9 cellular contexts compared by ENCODE assay signal in genomic region chr11:113474362-113475159, GRCh38. TPM values are rescaled to one million over a fixed set of nuclear protein-coding genes. Genes with fewer than 3 reads are reported as not detected.
DNase-seq lines count a peak whose midpoint lies in the region; FAIRE-seq and TF ChIP-seq lines count a peak whose summit lies in the region.
"Had no signal": no experiment of that assay in that cellular context is flagged by ENCODE, and none has a peak within 500 bp of the region (broad histone marks: within the 10 kb centered on the region; RNA-seq: fewer than 3 reads in every experiment).

No MANE protein-coding gene starts in this region.

- 3% methylated on average over 49 of the region's 70 CpGs; no CpG with 5 or more reads in 1 of the 2 experiments for WGBS in H1 (ENCODE audit: extremely low coverage in 1 of 2, insufficient coverage in 1 of 2, insufficient read length in 1 of 2, insufficient replicate concordance in 2 of 2, low coverage in 1 of 2, low lambda C conversion rate in 2 of 2, missing lambda C conversion rate in 1 of 2), 2 experiments

- no peak overlapping the region for H2AFZ ChIP-seq in H1 (ENCODE audit: low read length)
- H2AFZ ChIP-seq: PC-9 had no signal

- H3K14ac ChIP-seq in H1 (ENCODE audit: insufficient read length): no peak overlapping the region

- no peak overlapping the region for H2BK12ac ChIP-seq in H1 (ENCODE audit: low read depth, low read length)

- H3K79me1 ChIP-seq in H1 (ENCODE audit: low read depth, low read length): no peaks in the 10 kb centered on the region

- H3K9me3 ChIP-seq in MG63 (no peaks in the 10 kb centered on the region), H1 (ENCODE audit: insufficient read depth in 2 of 2, low read depth in 1 of 2, low read length in 1 of 2) (no peaks in the 10 kb centered on the region)

- POLR2A ChIA-PET in activated CD4-positive, alpha-beta memory T cell treated with anti-CD3 and anti-CD28 coated beads for 36 hours (lab: Charles Lee): no interaction called here
- POLR2A ChIA-PET in H1 (lab: Charles Lee; ENCODE audit: partially characterized antibody): interaction anchor here (1.6 kb wide), 1 partner anchor 17 kb away, joined by 3 read pairs; no protein-coding TSS in a partner anchor

- H3K4me3 ChIP-seq in MG63 (peak overlapping the region; percentile 33), H1 (ENCODE audit: extremely low read depth in 1 of 4, insufficient read depth in 2 of 4, low read depth in 3 of 4, low read length in 4 of 4) (peak overlapping the region; percentile 43 to 61 (median 49))
- H3K4me3 ChIP-seq: PC-9 had no signal

- no peak overlapping the region for H4K91ac ChIP-seq in H1 (replicated peaks; ENCODE audit: insufficient read length, low read length)

- no peak overlapping the region for H3K18ac ChIP-seq in H1 (ENCODE audit: extremely low read depth, low read length)

- H3K4ac ChIP-seq in H1 (replicated peaks; ENCODE audit: insufficient read length, low read depth, low read length): no peak overlapping the region

- H3K27me3 ChIP-seq in MG63 (peaks cover 45% of the 10 kb centered on the region), H1 (replicated peaks in 1 of 4; ENCODE audit: control insufficient read depth in 3 of 4, extremely low read depth in 1 of 4, insufficient read depth in 3 of 4, low read length in 3 of 4) (peaks cover 7 to 29% (median 22%) of the 10 kb centered on the region in 4 experiments)

- H3K79me2 ChIP-seq in H1 (ENCODE audit: control insufficient read depth in 1 of 2, insufficient read depth in 2 of 2, low read length in 2 of 2): no peaks in the 10 kb centered on the region

- no peak overlapping the region for H4K5ac ChIP-seq in H1 (ENCODE audit: insufficient read length, low read depth, low read length)

- H3K9me3 Mint-ChIP-seq in activated CD4-positive, alpha-beta memory T cell treated with anti-CD3 and anti-CD28 coated beads for 36 hours: no peaks in the 10 kb centered on the region

- peaks cover 0 to 9% (median 3%) of the 10 kb centered on the region in 4 experiments; a peak in 6 of 7 replicates for H3K4me1 ChIP-seq in H1 (replicated peaks in 1 of 4; ENCODE audit: control insufficient read depth in 3 of 4, insufficient read depth in 4 of 4, low read length in 3 of 4)

- no peak overlapping the region for H2BK120ac ChIP-seq in H1 (replicated peaks; ENCODE audit: low read depth, low read length)

- H3K36me3 ChIP-seq in MG63 (no peaks in the 10 kb centered on the region), H1 (ENCODE audit: control insufficient read depth in 2 of 4, insufficient read depth in 4 of 4, low read length in 3 of 4) (no peaks in the 10 kb centered on the region)

- TF ChIP-seq POLR2A in H1 (IDR thresholded peaks at IDR 0.05; ENCODE audit: control extremely low read depth in 1 of 2, low read depth in 2 of 2, low read length in 2 of 2): no peak

- no peak overlapping the region for H3K27ac ChIP-seq in H1 (ENCODE audit: low read depth, low read length)
- H3K27ac ChIP-seq: PC-9 had no signal

- H3K4me2 ChIP-seq in H1 (ENCODE audit: insufficient read depth in 1 of 2, low read depth in 2 of 2, low read length in 2 of 2): peak overlapping the region; percentile 82 to 87
- H3K4me2 ChIP-seq: PC-9 had no signal

- CTCF ChIA-PET in activated CD4-positive, alpha-beta memory T cell treated with anti-CD3 and anti-CD28 coated beads for 36 hours (lab: Charles Lee): no interaction called here
- CTCF ChIA-PET in H1 (lab: Charles Lee; ENCODE audit: partially characterized antibody): interaction anchor here (1.0 to 1.2 kb wide), 2 partner anchors 43 to 87 kb away, joined by 3 to 6 read pairs; partner anchors contain the start of gene ANKK1

- no peaks in the 10 kb centered on the region for H3K36me3 Mint-ChIP-seq in activated CD4-positive, alpha-beta memory T cell treated with anti-CD3 and anti-CD28 coated beads for 36 hours

- TF ChIP-seq EP300 in H1 (IDR thresholded peaks at IDR 0.05; ENCODE audit: borderline replicate concordance in 1 of 2, low read depth in 2 of 2, low read length in 2 of 2): no peak

- H4K20me1 ChIP-seq in H1 (replicated peaks in 1 of 2; ENCODE audit: control insufficient read depth in 1 of 2, insufficient read depth in 2 of 2, low read length in 2 of 2): peaks cover 3 to 5% of the 10 kb centered on the region in 2 experiments

- no peak overlapping the region for H2BK20ac ChIP-seq in H1 (ENCODE audit: low read length)

- no peak overlapping the region for H3K56ac ChIP-seq in H1 (replicated peaks; ENCODE audit: insufficient read length, low read depth, low read length)

- no peak overlapping the region for H2AK5ac ChIP-seq in H1 (ENCODE audit: low read depth, low read length)

- no peak overlapping the region for H4K8ac ChIP-seq in H1 (ENCODE audit: extremely low read depth, insufficient read depth, low read length)

- no peak for TF ChIP-seq CTCF in H1 (IDR thresholded peaks at IDR 0.05; ENCODE audit: control extremely low read depth in 1 of 3, insufficient read depth in 1 of 3, low read depth in 1 of 3, low read length in 3 of 3)

- no peak overlapping the region for H3K4me3 Mint-ChIP-seq in activated CD4-positive, alpha-beta memory T cell treated with anti-CD3 and anti-CD28 coated beads for 36 hours

- DNase-seq in EL (peak; percentile 74), MG63 (peak; percentile 69), H1 (ENCODE audit: low read depth in 1 of 2, low spot score in 2 of 2) (peak; percentile 79 to 98), lung microvascular endothelial cell (ENCODE audit: low read depth in 2 of 2) (peak; percentile 75 to 81), GM19240 (ENCODE audit: insufficient read length, low spot score) (no peak), NCI-H2081 treated with DMSO at 0.1 percent for 48 hours (lab: John Stamatoyannopoulos, UW) (no peak)
- peak; percentile 65 for DNase-seq in activated CD4-positive, alpha-beta memory T cell treated with anti-CD3 and anti-CD28 coated beads for 36 hours
- DNase-seq in stimulated activated CD8-positive, alpha-beta memory T cell treated with anti-CD3 and anti-CD28 coated beads, Interleukin-4, amount 100 ng/mL, for 1 hour (ENCODE audit: low read depth in 2 of 2, low spot score in 1 of 2): peak; percentile 2 to 11

- no peak overlapping the region for H2BK15ac ChIP-seq in H1 (ENCODE audit: low read length)

- no peak overlapping the region for H3K23ac ChIP-seq in H1 (ENCODE audit: insufficient read length)

- H3K9ac ChIP-seq in H1 (replicated peaks in 1 of 4; ENCODE audit: extremely low read depth in 1 of 4, low read depth in 3 of 4, low read length in 3 of 4): no peak overlapping the region

- peak; percentile 28 for FAIRE-seq in H1 (lab: Jason Lieb, UNC)

- intact Hi-C loops in activated CD4-positive, alpha-beta memory T cell treated with anti-CD3 and anti-CD28 coated beads for 36 hours (cut with micrococcal nuclease): no loop called here

- peaks cover 8% of the 10 kb centered on the region; the same call in 1 of the 2 replicates for H3K23me2 ChIP-seq in H1 (ENCODE audit: low read depth, low read length)

- H3K27ac Mint-ChIP-seq in activated CD4-positive, alpha-beta memory T cell treated with anti-CD3 and anti-CD28 coated beads for 36 hours: no peak overlapping the region

- peaks cover 57% of the 10 kb centered on the region for H3K27me3 Mint-ChIP-seq in activated CD4-positive, alpha-beta memory T cell treated with anti-CD3 and anti-CD28 coated beads for 36 hours

- TF ChIP-seq RAD21 in H1 (IDR thresholded peaks at IDR 0.05 in 1 of 2, conservative IDR thresholded peaks at IDR 0.05 in 1 of 2; ENCODE audit: low read depth in 2 of 2, low read length in 2 of 2): peak in 1 of 2 experiments; percentile 18; a peak in 1 of 4 replicates

- no peak overlapping the region for H2BK5ac ChIP-seq in H1 (ENCODE audit: low read depth, low read length)

- H3K4me1 Mint-ChIP-seq in activated CD4-positive, alpha-beta memory T cell treated with anti-CD3 and anti-CD28 coated beads for 36 hours (ENCODE audit: low read depth): peaks cover 5% of the 10 kb centered on the region

TF ChIP-seq in H1, 55 proteins besides CTCF, POLR2A, EP300 and RAD21 (continues in another document):
- no peak; the same call in 1 of the 2 replicates for TF ChIP-seq SUZ12 (IDR thresholded peaks at IDR 0.05; ENCODE audit: low read length)
- no peak for TF ChIP-seq YY1 (IDR thresholded peaks at IDR 0.05; ENCODE audit: low read depth, low read length)
- TF ChIP-seq GTF2F1 (IDR thresholded peaks at IDR 0.05; ENCODE audit: borderline replicate concordance, low read depth, low read length): no peak
- no peak for TF ChIP-seq SP4 (IDR thresholded peaks at IDR 0.05; ENCODE audit: low read length)
- TF ChIP-seq ASH2L (IDR thresholded peaks at IDR 0.05; ENCODE audit: low read length): peak; percentile 38
- peak; percentile 7; the same call in 1 of the 2 replicates for TF ChIP-seq CREB1 (IDR thresholded peaks at IDR 0.05)
- no peak for TF ChIP-seq FOSL1 (IDR thresholded peaks at IDR 0.05; ENCODE audit: insufficient read depth, low read depth, low read length)
- TF ChIP-seq EZH2 (IDR thresholded peaks at IDR 0.05; ENCODE audit: low read depth, low read length, severe bottlenecking): peak; percentile 2
- TF ChIP-seq SP1 (IDR thresholded peaks at IDR 0.05; ENCODE audit: low read depth, low read length): no peak
- no peak for TF ChIP-seq ATF2 (IDR thresholded peaks at IDR 0.05; ENCODE audit: low read length)

RNA-seq across cellular contexts. Expression of gene DRD2, which starts 0.6 kb away (rescaled TPM):
- 2.7 TPM in 1 of 2 replicates, not detected in the other for total RNA-seq in MG63 (2014; rRNA removed; shearing (Covaris generic); ENCODE audit: low replicate concordance)
- not detected for total RNA-seq in activated CD4-positive, alpha-beta memory T cell treated with anti-CD3 and anti-CD28 coated beads for 36 hours
- 0.26 and 1.1 TPM in 2 replicates for total RNA-seq in H1 (2021; fragmentation: NEBNext Ultra II Directional; extraction: Animal tissue kit (Norgen Biotek cat#: 25700))
- 0.41 and 0.75 TPM in 2 replicates for polyA plus RNA-seq in H1 (2011; rRNA removed)
- polyA plus RNA-seq in H1 (2011; cell fraction: cytosol; rRNA removed): 0.31 TPM
- 0.47 TPM for polyA plus RNA-seq in H1 (2011; cell fraction: nucleus; rRNA removed)
- polyA plus RNA-seq in H1 (2012, experiment 1 of 2): 0.19 to 0.76 TPM (median 0.58 TPM) in 4 replicates
- polyA plus RNA-seq in H1 (2012, experiment 2 of 2): 0.31 TPM
- polyA plus RNA-seq in H1 (2013, experiment 1 of 2): 0.28 TPM
- polyA plus RNA-seq in H1 (2013, experiment 2 of 2): 0.31 TPM
- 1.8 TPM in 1 of 2 replicates, not detected in the other for polyA minus RNA-seq in H1 (2011; rRNA and poly(A)+ RNA removed)
- polyA minus RNA-seq in H1 (2011; cell fraction: cytosol; rRNA and poly(A)+ RNA removed): not detected
- polyA minus RNA-seq in H1 (2011; cell fraction: nucleus; rRNA and poly(A)+ RNA removed): 0.40 TPM
- total RNA-seq in lung microvascular endothelial cell: not detected in 2 replicates
- total RNA-seq: PC-9 had no signal

Comparison
In these comparisons a context has a peak if more than half of its experiments do, and no peak if none do; other contexts are left out.
1. DNase-seq: peak in EL (single experiment), MG63 (single experiment), activated CD4-positive, alpha-beta memory T cell treated with anti-CD3 and anti-CD28 coated beads for 36 hours (single experiment), H1 (2 of 2), lung microvascular endothelial cell (2 of 2) and stimulated activated CD8-positive, alpha-beta memory T cell treated with anti-CD3 and anti-CD28 coated beads, Interleukin-4, amount 100 ng/mL, for 1 hour (2 of 2); none in GM19240 (single experiment) and NCI-H2081 treated with DMSO at 0.1 percent for 48 hours (single experiment).